ENCODE assay signal across 30 cellular contexts in the genomic region with DNA sequence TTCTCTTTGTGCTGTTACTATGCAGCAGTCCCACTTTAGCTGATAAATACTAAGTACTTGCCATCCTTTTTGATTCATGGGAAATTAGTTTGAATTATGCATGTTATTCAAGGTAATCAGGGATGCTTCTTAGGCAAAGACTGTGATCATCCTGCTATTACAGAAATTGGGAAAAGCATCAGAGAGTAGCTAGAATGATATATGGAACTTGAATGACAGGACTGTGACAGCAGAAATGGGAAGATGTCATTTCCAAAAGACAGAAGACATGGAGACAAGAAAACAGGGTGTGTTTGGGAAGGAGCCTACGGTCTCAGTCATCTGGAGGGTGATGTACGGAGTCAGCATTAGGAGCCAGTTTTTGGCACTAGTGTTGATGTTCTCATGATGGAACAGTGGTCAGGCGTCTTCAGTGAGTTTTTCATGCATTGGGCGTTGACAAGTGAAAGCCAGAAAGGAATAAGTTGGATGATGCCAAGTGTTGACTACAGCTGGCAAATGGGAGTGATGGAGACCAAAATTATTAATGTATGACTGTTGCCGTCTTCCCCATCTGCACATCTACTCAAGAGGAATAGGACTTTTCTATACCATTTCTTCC.
"Had no signal": no experiment of that assay in that cellular context is flagged by ENCODE, and none has a peak within 500 bp of the region (broad histone marks: within the 10 kb centered on the region; RNA-seq: fewer than 3 reads in every experiment).

No MANE protein-coding gene starts in this region.

- H3K36me3 ChIP-seq: ascending aorta, WERI-Rb-1 had no signal

- DNase-seq: activated CD4-positive, alpha-beta memory T cell treated with anti-CD3 and anti-CD28 coated beads, Interleukin-2, amount 10 ng/mL, durations not matched to agents 7 days and 5 days; activated CD4-positive, alpha-beta T cell treated with anti-CD3 and anti-CD28 coated beads for 1 hour; activated CD4-positive, alpha-beta T cell treated with anti-CD3 and anti-CD28 coated beads for 36 hours; activated CD4-positive, alpha-beta T cell treated with anti-CD3 and anti-CD28 coated beads for 48 hours; activated CD4-positive, alpha-beta T cell treated with anti-CD3 and anti-CD28 coated beads, Interleukin-2, amount 10 ng/mL, durations not matched to agents 7 days and 5 days; activated CD4-positive, alpha-beta T cell treated with anti-CD3 and anti-CD28 coated beads, Interleukin-2, amount 50 U/mL, for 48 hours; activated CD4-positive, CD25-positive, alpha-beta regulatory T cell; activated CD8-positive, alpha-beta memory T cell treated with anti-CD3 and anti-CD28 coated beads for 24 hours; activated CD8-positive, alpha-beta memory T cell treated with anti-CD3 and anti-CD28 coated beads, Interleukin-2, amount 10 ng/mL, durations not matched to agents 7 days and 5 days; activated CD8-positive, alpha-beta memory T cell treated with anti-CD3 and anti-CD28 coated beads, Interleukin-2, amount 50 U/mL, for 48 hours; activated CD8-positive, alpha-beta T cell treated with anti-CD3 and anti-CD28 coated beads, Interleukin-2, amount 10 ng/mL, durations not matched to agents 7 days and 5 days; activated effector memory CD4-positive, alpha-beta T cell treated with Interleukin-2 at 50 U/mL for 16 hours; activated gamma-delta T cell; activated naive CD4-positive, alpha-beta T cell treated with anti-CD3 and anti-CD28 coated beads, Interleukin-2, amount 10 ng/mL, durations not matched to agents 7 days and 5 days; activated naive CD4-positive, alpha-beta T cell treated with Interleukin-2 at 50 U/mL for 16 hours; activated naive CD8-positive, alpha-beta T cell treated with anti-CD3 and anti-CD28 coated beads, Interleukin-2, amount 10 ng/mL, durations not matched to agents 7 days and 5 days; activated naive CD8-positive, alpha-beta T cell treated with anti-CD3 and anti-CD28 coated beads, Interleukin-2, amount 50 U/mL, for 24 hours; activated T-cell treated with anti-CD3 and anti-CD28 coated beads, Interleukin-2, amount 50 U/mL, for 24 hours; activated T-cell treated with anti-CD3 and anti-CD28 coated beads, Interleukin-2, amount 50 U/mL, for 48 hours; amygdala; anterior cingulate cortex; caudate nucleus; cerebellar nuclear complex; T-helper 1 cell; T-helper 2 cell; T-helper 9 cell; WERI-Rb-1 had no signal

- FAIRE-seq: TTC549 had no signal

- H3K4me1 ChIP-seq: ascending aorta had no signal

- ATAC-seq: activated CD4-positive, alpha-beta T cell treated with anti-CD3 and anti-CD28 coated beads for 36 hours; activated CD4-positive, CD25-positive, alpha-beta regulatory T cell treated with anti-CD3 and anti-CD28 coated beads, Interleukin-2, amount 50 U/mL, for 24 hours; activated CD8-positive, alpha-beta memory T cell treated with anti-CD3 and anti-CD28 coated beads, Interleukin-2, amount 10 ng/mL, durations not matched to agents 7 days and 5 days; activated CD8-positive, alpha-beta T cell treated with anti-CD3 and anti-CD28 coated beads, Interleukin-2, amount 10 ng/mL, durations not matched to agents 7 days and 5 days; activated naive CD8-positive, alpha-beta T cell treated with anti-CD3 and anti-CD28 coated beads, Interleukin-2, amount 50 U/mL, for 24 hours had no signal

- H3K27ac ChIP-seq: ascending aorta, WERI-Rb-1 had no signal

- H3K27me3 ChIP-seq: ascending aorta had no signal

- H3K4me3 ChIP-seq: ascending aorta had no signal

- H3K9me3 ChIP-seq: ascending aorta had no signal
